18 cellular contexts compared by ENCODE assay signal in genomic region chr11:15826008-15826650, GRCh38.
"Had no signal": no experiment of that assay in that cellular context is flagged by ENCODE, and none has a peak within 500 bp of the region (broad histone marks: within the 10 kb centered on the region; RNA-seq: fewer than 3 reads in every experiment).

No MANE protein-coding gene starts in this region.

- H3K27ac ChIP-seq: adrenal gland, body of pancreas, neutrophil, right lobe of liver, SK-N-MC, upper lobe of right lung had no signal

- H3K4me3 ChIP-seq: adrenal gland, body of pancreas, right lobe of liver, SK-N-MC, upper lobe of right lung had no signal

- H3K9me3 Mint-ChIP-seq: activated naive CD4-positive, alpha-beta T cell treated with anti-CD3 and anti-CD28 coated beads, Interleukin-2, amount 50 U/mL, for 24 hours; stimulated activated naive CD8-positive, alpha-beta T cell treated with anti-CD3 and anti-CD28 coated beads, Interleukin-15, Interleukin-2, amounts not matched to agents 100 ng/mL and 50 ng/mL, for 24 hours had no signal

- H3K27me3 ChIP-seq: adrenal gland, body of pancreas, neutrophil, right lobe of liver, upper lobe of right lung had no signal

- H3K27me3 Mint-ChIP-seq: activated CD8-positive, alpha-beta memory T cell treated with anti-CD3 and anti-CD28 coated beads, Interleukin-2, amount 10 ng/mL, durations not matched to agents 7 days and 5 days; central memory CD8-positive, alpha-beta T cell had no signal

- H3K4me1 ChIP-seq: body of pancreas, right lobe of liver had no signal

- H3K27ac Mint-ChIP-seq: activated CD8-positive, alpha-beta memory T cell treated with anti-CD3 and anti-CD28 coated beads, Interleukin-2, amount 10 ng/mL, durations not matched to agents 7 days and 5 days; activated naive CD4-positive, alpha-beta T cell treated with anti-CD3 and anti-CD28 coated beads, Interleukin-2, amount 50 U/mL, for 24 hours; progenitor cell of endocrine pancreas; stimulated activated naive CD8-positive, alpha-beta T cell treated with anti-CD3 and anti-CD28 coated beads, Interleukin-15, Interleukin-2, amounts not matched to agents 100 ng/mL and 50 ng/mL, for 24 hours had no signal

- DNase-seq: activated CD4-positive, alpha-beta T cell treated with anti-CD3 and anti-CD28 coated beads, Interleukin-2, amount 50 U/mL, for 4 hours; activated CD4-positive, CD25-positive, alpha-beta regulatory T cell treated with anti-CD3 and anti-CD28 coated beads, Interleukin-2, amount 50 U/mL, for 72 hours; activated T-cell treated with anti-CD3 and anti-CD28 coated beads, Interleukin-2, amount 50 U/mL, for 1 hour; cortex of kidney; effector CD8-positive, alpha-beta T cell; foreskin melanocyte; T-helper 9 cell had no signal

- H3K36me3 Mint-ChIP-seq: activated CD8-positive, alpha-beta memory T cell treated with anti-CD3 and anti-CD28 coated beads, Interleukin-2, amount 10 ng/mL, durations not matched to agents 7 days and 5 days had no signal

- H3K4me3 Mint-ChIP-seq: activated CD8-positive, alpha-beta memory T cell treated with anti-CD3 and anti-CD28 coated beads, Interleukin-2, amount 10 ng/mL, durations not matched to agents 7 days and 5 days; activated naive CD4-positive, alpha-beta T cell treated with anti-CD3 and anti-CD28 coated beads, Interleukin-2, amount 50 U/mL, for 24 hours; central memory CD8-positive, alpha-beta T cell; stimulated activated naive CD8-positive, alpha-beta T cell treated with anti-CD3 and anti-CD28 coated beads, Interleukin-15, Interleukin-2, amounts not matched to agents 100 ng/mL and 50 ng/mL, for 24 hours had no signal

- H3K36me3 ChIP-seq: adrenal gland, neutrophil, right lobe of liver, upper lobe of right lung had no signal

- H3K4me1 Mint-ChIP-seq: activated CD8-positive, alpha-beta memory T cell treated with anti-CD3 and anti-CD28 coated beads, Interleukin-2, amount 10 ng/mL, durations not matched to agents 7 days and 5 days; activated naive CD4-positive, alpha-beta T cell treated with anti-CD3 and anti-CD28 coated beads, Interleukin-2, amount 50 U/mL, for 24 hours; central memory CD8-positive, alpha-beta T cell had no signal

- H3K9me3 ChIP-seq: adrenal gland, body of pancreas, neutrophil, right lobe of liver, upper lobe of right lung had no signal
